In genomic region chr19:6372594-6373095, GRCh38 we compare ENCODE assay signal across 8 cellular contexts. TPM values are rescaled to one million over a fixed set of nuclear protein-coding genes. Genes with fewer than 3 reads are reported as not detected.
DNase-seq lines count a peak whose midpoint lies in the region; ATAC-seq and TF ChIP-seq lines count a peak whose summit lies in the region.

ALKBH7 (plus strand) TSS chr19:6372794; CDS start chr19:6372821, 27 bp downstream.

- H2AFZ ChIP-seq in OCI-LY1 (ENCODE audit: low read length): no peak within 1 kb of the TSS

- peak within 1 kb of the TSS; percentile 80 for H3K9ac ChIP-seq in HUES64 (ENCODE audit: low read depth, low read length)
- H3K9ac ChIP-seq in OCI-LY1 (ENCODE audit: low read length): peak within 1 kb of the TSS; percentile 72

- no peaks in the 10 kb centered on the region for H4K20me1 ChIP-seq in OCI-LY1 (ENCODE audit: insufficient read depth, low read length)

- no peaks in the 10 kb centered on the region for H3F3A ChIP-seq in OCI-LY1 (ENCODE audit: insufficient read depth, low read length)

- peak within 1 kb of the TSS; percentile 78 for H3K4me2 ChIP-seq in OCI-LY1 (ENCODE audit: low read length)

- whole genome bisulfite sequencing in HUES64: under 1% methylated on average over 47 of the region's 47 CpGs

- TF ChIP-seq CTCF in OCI-LY1 (IDR thresholded peaks at IDR 0.05; ENCODE audit: low read length): no peak

- H3K4me3 ChIP-seq in HUES64 (ENCODE audit: low read length) (peak within 1 kb of the TSS; percentile 84), OCI-LY1 (ENCODE audit: low read depth, low read length, poor library complexity, severe bottlenecking) (peak within 1 kb of the TSS; percentile 69)

- DNase-seq in Caki2 (ENCODE audit: low read depth): peak; percentile 94
- DNase-seq in activated T-cell treated with anti-CD3 and anti-CD28 coated beads for 4 hours: peak; percentile 90
- DNase-seq in epidermal melanocyte (ENCODE audit: insufficient read length, low spot score): peak; percentile 86
- peak; percentile 99 for DNase-seq in midbrain (lab: John Stamatoyannopoulos, UW)
- DNase-seq in stimulated activated CD8-positive, alpha-beta memory T cell treated with anti-CD3 and anti-CD28 coated beads, Interleukin-15, amount 100 ng/mL, for 48 hours (ENCODE audit: low read depth in 2 of 2): peak; percentile 93 to 95

- peak; percentile 68 for ATAC-seq in GM21515 (IDR thresholded peaks at IDR 0.05; ENCODE audit: unreplicated experiment)

- H3K27me3 ChIP-seq in HUES64 (ENCODE audit: insufficient read depth, low read length) (no peaks in the 10 kb centered on the region), OCI-LY1 (ENCODE audit: insufficient read depth, low read length) (no peaks in the 10 kb centered on the region)

- H3K27ac ChIP-seq in HUES64 (ENCODE audit: low read depth, low read length): peak within 1 kb of the TSS; percentile 97
- peak within 1 kb of the TSS; percentile 68 for H3K27ac ChIP-seq in OCI-LY1 (ENCODE audit: low read depth, low read length, poor library complexity, severe bottlenecking)

- peaks cover 7% of the 10 kb centered on the region for H3K4me1 ChIP-seq in HUES64 (ENCODE audit: insufficient read depth, low read length)
- peaks cover 19% of the 10 kb centered on the region for H3K4me1 ChIP-seq in OCI-LY1 (ENCODE audit: insufficient read depth, low read length, severe bottlenecking)

- H3K36me3 ChIP-seq in HUES64 (ENCODE audit: insufficient read depth, low read length) (peaks cover 23% of the 10 kb centered on the region), OCI-LY1 (ENCODE audit: insufficient read depth, low read length) (peaks cover 18% of the 10 kb centered on the region)

- no peaks in the 10 kb centered on the region for H3K9me2 ChIP-seq in OCI-LY1 (ENCODE audit: low read depth, low read length)

- H3K9me3 ChIP-seq in HUES64 (ENCODE audit: insufficient read depth, low read depth, low read length) (no peaks in the 10 kb centered on the region), OCI-LY1 (ENCODE audit: low read length) (no peaks in the 10 kb centered on the region)

- no peaks in the 10 kb centered on the region for H3K79me2 ChIP-seq in OCI-LY1 (ENCODE audit: insufficient read depth, low read length)

- in situ Hi-C loops in Caki2 (cut with HindIII; ENCODE audit: low pct_unique_long_range_greater_than_20kb, low sequenced_read_pairs): no loop called here

RNA-seq across cellular contexts. Expression of gene ALKBH7, which starts in this region (rescaled TPM):
- total RNA-seq in Caki2 (2014; rRNA removed; shearing (Covaris generic); ENCODE audit: low replicate concordance): 55.3 and 62.4 TPM in 2 replicates
- 45.4 TPM for polyA plus RNA-seq in HUES64 (2013, experiment 1 of 2)
- 55.2 TPM for polyA plus RNA-seq in HUES64 (2013, experiment 2 of 2)

Comparison
In these comparisons a context has a peak if more than half of its experiments do, and no peak if none do; other contexts are left out.
1. Peak in every context shown above with its lines: DNase-seq, ATAC-seq, H3K4me3 ChIP-seq and H3K27ac ChIP-seq.